Comparison of ENCODE assay signal across 11 cellular contexts in genomic region chr2:41919135-41919534, GRCh38.
"Had no signal": no experiment of that assay in that cellular context is flagged by ENCODE, and none has a peak within 500 bp of the region (broad histone marks: within the 10 kb centered on the region; RNA-seq: fewer than 3 reads in every experiment).

No MANE protein-coding gene starts in this region.

- H3K36me3 ChIP-seq: HAP-1 had no signal

- ATAC-seq: GM23338, HCT116 had no signal

- H3K4me1 ChIP-seq: HAP-1 had no signal

- H3K9ac ChIP-seq: GM23248 had no signal

- DNase-seq: GM23248, GOT3, H7, H9, HCEC 1CT, HFFc6 had no signal

- H2AFZ ChIP-seq: GM23248, GM23338 had no signal

- FAIRE-seq: H1, H54 had no signal

- H3K9me3 ChIP-seq: HAP-1 had no signal

- H3K27ac ChIP-seq: GM23248 had no signal

- H3K4me2 ChIP-seq: GM23338 had no signal

- H3K4me3 ChIP-seq: GM23248, GM23338, HAP-1 had no signal
